Comparison of ENCODE assay signal across 34 cellular contexts in genomic region chrX:140477987-140478386, GRCh38. TPM values are rescaled to one million over a fixed set of nuclear protein-coding genes. Genes with fewer than 3 reads are reported as not detected.
"Had no signal": no experiment of that assay in that cellular context is flagged by ENCODE, and none has a peak within 500 bp of the region (broad histone marks: within the 10 kb centered on the region; RNA-seq: fewer than 3 reads in every experiment).

No MANE protein-coding gene starts in this region.

- H3K27ac ChIP-seq: cardiac muscle cell, WERI-Rb-1 had no signal

- DNase-seq: activated CD4-positive, alpha-beta T cell treated with anti-CD3 and anti-CD28 coated beads, Interleukin-2, amount 10 ng/mL, durations not matched to agents 24 days and 14 days; activated CD4-positive, alpha-beta T cell treated with anti-CD3 and anti-CD28 coated beads, Interleukin-2, amount 50 U/mL, for 4 hours; activated CD8-positive, alpha-beta T cell treated with anti-CD3 and anti-CD28 coated beads for 36 hours; activated effector memory CD4-positive, alpha-beta T cell treated with anti-CD3 and anti-CD28 coated beads, Interleukin-2, amount 50 U/mL, for 16 hours; activated naive CD4-positive, alpha-beta T cell; activated naive CD4-positive, alpha-beta T cell treated with anti-CD3 and anti-CD28 coated beads, Interleukin-2, amount 50 U/mL, for 16 hours; activated naive CD8-positive, alpha-beta T cell treated with anti-CD3 and anti-CD28 coated beads for 36 hours; activated T-cell treated with anti-CD3 and anti-CD28 coated beads, Interleukin-2, amount 50 U/mL, for 1 hour; activated T-cell treated with anti-CD3 and anti-CD28 coated beads, Interleukin-2, amount 50 U/mL, for 72 hours; amniotic stem cell; aorta; Karpas-422; NCI-H1105; NCI-H1417 treated with DMSO at 0.1 percent for 48 hours; NCI-H1694; NCI-H1930; NCI-H2081 treated with DMSO at 0.1 percent for 48 hours; NCI-H345; NCI-H524 treated with DMSO at 0.1 percent for 48 hours; NCI-H748 treated with DMSO at 0.1 percent for 48 hours; OCI-M1; Right ventricle myocardium superior; SW 1271; T-helper 1 cell; T-helper 2 cell; T-helper 9 cell; WERI-Rb-1 had no signal

- H3K4me3 ChIP-seq: cardiac muscle cell had no signal

- H3K27ac Mint-ChIP-seq: activated CD4-positive, alpha-beta T cell treated with anti-CD3 and anti-CD28 coated beads, Interleukin-2, amount 10 ng/mL, durations not matched to agents 24 days and 14 days; activated CD8-positive, alpha-beta T cell treated with anti-CD3 and anti-CD28 coated beads for 36 hours; activated naive CD8-positive, alpha-beta T cell treated with anti-CD3 and anti-CD28 coated beads for 36 hours; activated T-cell treated with anti-CD3 and anti-CD28 coated beads, Interleukin-2, amount 50 U/mL, for 72 hours; activated T-helper 17 cell treated with anti-CD3 and anti-CD28 coated beads, Interleukin-2, amount 50 U/mL, for 72 hours had no signal

- H3K9me3 Mint-ChIP-seq: central memory CD8-positive, alpha-beta T cell had no signal

- H3K36me3 Mint-ChIP-seq: activated naive CD8-positive, alpha-beta T cell treated with anti-CD3 and anti-CD28 coated beads for 36 hours had no signal

- H3K4me3 Mint-ChIP-seq: activated CD4-positive, alpha-beta T cell treated with anti-CD3 and anti-CD28 coated beads, Interleukin-2, amount 10 ng/mL, durations not matched to agents 24 days and 14 days; activated CD8-positive, alpha-beta T cell treated with anti-CD3 and anti-CD28 coated beads for 36 hours; activated naive CD8-positive, alpha-beta T cell treated with anti-CD3 and anti-CD28 coated beads for 36 hours; activated T-cell treated with anti-CD3 and anti-CD28 coated beads, Interleukin-2, amount 50 U/mL, for 72 hours; activated T-helper 17 cell treated with anti-CD3 and anti-CD28 coated beads, Interleukin-2, amount 50 U/mL, for 72 hours; central memory CD8-positive, alpha-beta T cell had no signal

- H3K4me1 Mint-ChIP-seq: activated CD4-positive, alpha-beta T cell treated with anti-CD3 and anti-CD28 coated beads, Interleukin-2, amount 10 ng/mL, durations not matched to agents 24 days and 14 days; activated naive CD8-positive, alpha-beta T cell treated with anti-CD3 and anti-CD28 coated beads for 36 hours; activated T-helper 17 cell treated with anti-CD3 and anti-CD28 coated beads, Interleukin-2, amount 50 U/mL, for 72 hours; central memory CD8-positive, alpha-beta T cell had no signal

- H3K27me3 Mint-ChIP-seq: activated CD4-positive, alpha-beta T cell treated with anti-CD3 and anti-CD28 coated beads, Interleukin-2, amount 10 ng/mL, durations not matched to agents 24 days and 14 days; activated CD8-positive, alpha-beta T cell treated with anti-CD3 and anti-CD28 coated beads for 36 hours; activated naive CD8-positive, alpha-beta T cell treated with anti-CD3 and anti-CD28 coated beads for 36 hours; central memory CD8-positive, alpha-beta T cell had no signal

- H3K36me3 ChIP-seq: cardiac muscle cell, WERI-Rb-1 had no signal

RNA-seq across cellular contexts. Expression of gene SOX3, which starts 26.9 kb away (rescaled TPM):
- total RNA-seq: activated CD4-positive, alpha-beta T cell treated with anti-CD3 and anti-CD28 coated beads, Interleukin-2, amount 10 ng/mL, durations not matched to agents 24 days and 14 days; activated CD8-positive, alpha-beta memory T cell treated with anti-CD3 and anti-CD28 coated beads for 36 hours; activated CD8-positive, alpha-beta T cell treated with anti-CD3 and anti-CD28 coated beads for 36 hours; activated naive CD8-positive, alpha-beta T cell treated with anti-CD3 and anti-CD28 coated beads for 36 hours; activated T-cell treated with anti-CD3 and anti-CD28 coated beads, Interleukin-2, amount 50 U/mL, for 72 hours; activated T-helper 17 cell treated with anti-CD3 and anti-CD28 coated beads, Interleukin-2, amount 50 U/mL, for 72 hours; aorta; chondrocyte; MCF 10A; NCI-H460; Right ventricle myocardium superior had no signal
